Comparison of ENCODE assay signal across 10 cellular contexts in genomic region chr7:2530968-2531797, GRCh38. TPM values are rescaled to one million over a fixed set of nuclear protein-coding genes. Genes with fewer than 3 reads are reported as not detected.
DNase-seq lines count a peak whose midpoint lies in the region; ATAC-seq and TF ChIP-seq lines count a peak whose summit lies in the region.
"Not testable (repeated sequence)": the region's sequence is repeated elsewhere in the genome, so short reads cannot be mapped to it uniquely, and the experiment has no call there.
"Had no signal": no experiment of that assay in that cellular context is flagged by ENCODE, and none has a peak within 500 bp of the region (broad histone marks: within the 10 kb centered on the region; RNA-seq: fewer than 3 reads in every experiment).

No MANE protein-coding gene starts in this region.

- H3K9me3 ChIP-seq in CD4-positive, CD25-positive, alpha-beta regulatory T cell (ENCODE audit: control insufficient read depth in 2 of 2, low read length in 2 of 2); RWPE2 (ENCODE audit: severe bottlenecking): not testable (repeated sequence)

- H3K27me3 Mint-ChIP-seq in CD4-positive, CD25-positive, alpha-beta regulatory T cell; IgD-negative memory B cell; activated T-cell treated with anti-CD3 and anti-CD28 coated beads, Interleukin-2, amount 50 U/mL, for 72 hours (ENCODE audit: low read depth); naive thymus-derived CD8-positive, alpha-beta T cell; stimulated activated naive B cell treated with anti-CD40 and anti-IgM and Interleukin-4, amounts not matched to agents 10 μg/mL and 1 μg/mL and 100 μg/mL, for 72 hours: not testable (repeated sequence)

- H3K4me1 ChIP-seq in CD4-positive, CD25-positive, alpha-beta regulatory T cell (ENCODE audit: control insufficient read depth, insufficient read depth, low read length, poor library complexity, severe bottlenecking), result peaks cover 50% of the 10 kb centered on the region
- H3K4me1 ChIP-seq in RWPE2 (ENCODE audit: insufficient read depth, poor library complexity, severe bottlenecking), result peaks cover 39% of the 10 kb centered on the region

- H3K27ac Mint-ChIP-seq in CD4-positive, CD25-positive, alpha-beta regulatory T cell, result peak overlapping the region; percentile 75 to 97 (median 88)
- H3K27ac Mint-ChIP-seq in IgD-negative memory B cell, result peak overlapping the region; percentile 97 to 98 (median 98)
- peak overlapping the region; percentile 85 for H3K27ac Mint-ChIP-seq in activated T-cell treated with anti-CD3 and anti-CD28 coated beads, Interleukin-2, amount 50 U/mL, for 72 hours
- H3K27ac Mint-ChIP-seq in naive thymus-derived CD8-positive, alpha-beta T cell, result peak overlapping the region; percentile 72 to 97 (median 93)
- peak overlapping the region; percentile 95 for H3K27ac Mint-ChIP-seq in stimulated activated naive B cell treated with anti-CD40 and anti-IgM and Interleukin-4, amounts not matched to agents 10 μg/mL and 1 μg/mL and 100 μg/mL, for 72 hours

- H3K4me3 ChIP-seq in CD4-positive, CD25-positive, alpha-beta regulatory T cell (ENCODE audit: low read depth, low read length), result peak overlapping the region; percentile 21
- H3K4me3 ChIP-seq in RWPE2 (ENCODE audit: severe bottlenecking); coronary artery: not testable (repeated sequence)

- H3K27me3 ChIP-seq in CD4-positive, CD25-positive, alpha-beta regulatory T cell (ENCODE audit: control insufficient read depth, insufficient read depth, low read length); RWPE2 (ENCODE audit: insufficient read depth, poor library complexity, severe bottlenecking): not testable (repeated sequence)

- DNase-seq in CD4-positive, CD25-positive, alpha-beta regulatory T cell; activated T-cell treated with anti-CD3 and anti-CD28 coated beads, Interleukin-2, amount 50 U/mL, for 72 hours; coronary artery (ENCODE audit: low spot score); stimulated activated naive B cell treated with anti-CD40 and anti-IgM and Interleukin-4, amounts not matched to agents 10 μg/mL and 1 μg/mL and 100 μg/mL, for 72 hours: not testable (repeated sequence)
- DNase-seq in RWPE2 (ENCODE audit: low spot score) (peak; percentile 29), left ventricle myocardium superior (peak; percentile 35)
- DNase-seq in naive thymus-derived CD8-positive, alpha-beta T cell, result peak in 4 of 10 donors; percentile 0 to 64 (median 14)

- H3K9me3 Mint-ChIP-seq in CD4-positive, CD25-positive, alpha-beta regulatory T cell; IgD-negative memory B cell; activated T-cell treated with anti-CD3 and anti-CD28 coated beads, Interleukin-2, amount 50 U/mL, for 72 hours; naive thymus-derived CD8-positive, alpha-beta T cell; stimulated activated naive B cell treated with anti-CD40 and anti-IgM and Interleukin-4, amounts not matched to agents 10 μg/mL and 1 μg/mL and 100 μg/mL, for 72 hours: not testable (repeated sequence)

- H3K4me3 Mint-ChIP-seq in CD4-positive, CD25-positive, alpha-beta regulatory T cell, result peak overlapping the region; percentile 78 to 95 (median 89)
- peak overlapping the region; percentile 78 to 94 (median 88) for H3K4me3 Mint-ChIP-seq in IgD-negative memory B cell
- H3K4me3 Mint-ChIP-seq in activated T-cell treated with anti-CD3 and anti-CD28 coated beads, Interleukin-2, amount 50 U/mL, for 72 hours, result peak overlapping the region; percentile 86
- H3K4me3 Mint-ChIP-seq in naive thymus-derived CD8-positive, alpha-beta T cell, result peak overlapping the region; percentile 36 to 87 (median 79)
- peak overlapping the region; percentile 71 to 73 for H3K4me3 Mint-ChIP-seq in stimulated activated naive B cell treated with anti-CD40 and anti-IgM and Interleukin-4, amounts not matched to agents 10 μg/mL and 1 μg/mL and 100 μg/mL, for 72 hours

- H3K27ac ChIP-seq in CD4-positive, CD25-positive, alpha-beta regulatory T cell (ENCODE audit: insufficient read depth, low read length, poor library complexity, severe bottlenecking), result peak overlapping the region; percentile 90
- peak overlapping the region; percentile 65 for H3K27ac ChIP-seq in RWPE2 (ENCODE audit: poor library complexity, severe bottlenecking)
- H3K27ac ChIP-seq in coronary artery, result peak overlapping the region; percentile 55 to 89

- peaks cover 20% of the 10 kb centered on the region for H3K36me3 ChIP-seq in CD4-positive, CD25-positive, alpha-beta regulatory T cell (ENCODE audit: control insufficient read depth, insufficient read depth, low read length)
- not testable (repeated sequence) for H3K36me3 ChIP-seq in RWPE2 (ENCODE audit: low read depth)

- intact Hi-C loops in left ventricle myocardium superior (cut with micrococcal nuclease), result not testable (repeated sequence)

- POLR2A ChIA-PET in naive thymus-derived CD8-positive, alpha-beta T cell (lab: Charles Lee), result interaction anchor here (1.1 to 15.4 kb wide), 9 partner anchors 10 to 180 kb away, joined by 3 to 821 read pairs (median 5); partner anchors contain the start of gene LFNG

- H3K36me3 Mint-ChIP-seq in CD4-positive, CD25-positive, alpha-beta regulatory T cell; IgD-negative memory B cell; activated T-cell treated with anti-CD3 and anti-CD28 coated beads, Interleukin-2, amount 50 U/mL, for 72 hours (ENCODE audit: insufficient read depth in 2 of 2): not testable (repeated sequence)
- peaks cover 0 to 18% (median 0%) of the 10 kb centered on the region in 3 donors for H3K36me3 Mint-ChIP-seq in naive thymus-derived CD8-positive, alpha-beta T cell
- peaks cover 4 to 13% of the 10 kb centered on the region in 2 donors for H3K36me3 Mint-ChIP-seq in stimulated activated naive B cell treated with anti-CD40 and anti-IgM and Interleukin-4, amounts not matched to agents 10 μg/mL and 1 μg/mL and 100 μg/mL, for 72 hours

- H3K4me1 Mint-ChIP-seq in CD4-positive, CD25-positive, alpha-beta regulatory T cell, result peaks cover 10 to 54% (median 25%) of the 10 kb centered on the region in 4 donors
- peaks cover 19 to 25% (median 24%) of the 10 kb centered on the region in 3 donors for H3K4me1 Mint-ChIP-seq in IgD-negative memory B cell
- H3K4me1 Mint-ChIP-seq in activated T-cell treated with anti-CD3 and anti-CD28 coated beads, Interleukin-2, amount 50 U/mL, for 72 hours (ENCODE audit: low read depth), result peaks cover 48% of the 10 kb centered on the region
- peaks cover 18 to 59% (median 57%) of the 10 kb centered on the region in 4 donors for H3K4me1 Mint-ChIP-seq in naive thymus-derived CD8-positive, alpha-beta T cell
- H3K4me1 Mint-ChIP-seq in stimulated activated naive B cell treated with anti-CD40 and anti-IgM and Interleukin-4, amounts not matched to agents 10 μg/mL and 1 μg/mL and 100 μg/mL, for 72 hours, result peaks cover 47 to 62% of the 10 kb centered on the region in 2 donors

- ATAC-seq in CD4-positive, CD25-positive, alpha-beta regulatory T cell (ENCODE audit: low read depth in 2 of 2); activated T-cell treated with anti-CD3 and anti-CD28 coated beads, Interleukin-2, amount 50 U/mL, for 72 hours (replicated peaks in 1 of 2); left ventricle myocardium superior; naive thymus-derived CD8-positive, alpha-beta T cell; stimulated activated naive B cell treated with anti-CD40 and anti-IgM and Interleukin-4, amounts not matched to agents 10 μg/mL and 1 μg/mL and 100 μg/mL, for 72 hours (replicated peaks): not testable (repeated sequence)
- 0 out of 3 replicates have a peak, but pooled peaks have one; percentile 2 for ATAC-seq in RWPE2 (ENCODE audit: low read depth)

- TF ChIP-seq CTCF in RWPE2 (IDR thresholded peaks at IDR 0.05; ENCODE audit: poor library complexity, severe bottlenecking); coronary artery (IDR thresholded peaks at IDR 0.05): not testable (repeated sequence)

RNA-seq across cellular contexts. Expression of gene LFNG, which starts 11.6 kb away (rescaled TPM):
- 215 TPM for total RNA-seq in CD4-positive, CD25-positive, alpha-beta regulatory T cell
- polyA plus RNA-seq in CD4-positive, CD25-positive, alpha-beta regulatory T cell, result 1 to 10 TPM; 2.1 to 7.3 (median 2.8) TPM
- polyA plus RNA-seq in IgD-negative memory B cell, result 1.7 TPM
- total RNA-seq in activated T-cell treated with anti-CD3 and anti-CD28 coated beads, Interleukin-2, amount 50 U/mL, for 72 hours, result 10 to 100 TPM; 23.0 to 30.0 TPM
- total RNA-seq in left ventricle myocardium superior, result 6.4 TPM
- total RNA-seq in naive thymus-derived CD8-positive, alpha-beta T cell, result 100 to 1,000 TPM; 151 to 153 TPM
- 1 to 10 TPM in 2 of 3 donors, under 1 TPM in 1; 0.54 to 3.0 (median 1.6) TPM for polyA plus RNA-seq in naive thymus-derived CD8-positive, alpha-beta T cell

RNA-seq across cellular contexts. Expression of gene BRAT1, which starts 24.1 kb away (rescaled TPM):
- total RNA-seq in CD4-positive, CD25-positive, alpha-beta regulatory T cell, result 24.6 TPM
- 10 to 100 TPM; 21.4 to 36.6 (median 32.1) TPM for polyA plus RNA-seq in CD4-positive, CD25-positive, alpha-beta regulatory T cell
- 39.4 TPM for polyA plus RNA-seq in IgD-negative memory B cell
- total RNA-seq in activated T-cell treated with anti-CD3 and anti-CD28 coated beads, Interleukin-2, amount 50 U/mL, for 72 hours, result 10 to 100 TPM; 28.0 to 35.2 TPM
- 16.5 TPM for total RNA-seq in left ventricle myocardium superior
- total RNA-seq in naive thymus-derived CD8-positive, alpha-beta T cell, result 10 to 100 TPM; 32.2 to 32.4 TPM
- 10 to 100 TPM; 21.0 to 43.6 (median 25.4) TPM for polyA plus RNA-seq in naive thymus-derived CD8-positive, alpha-beta T cell

RNA-seq across cellular contexts. Expression of gene IQCE, which starts 27.6 kb away (rescaled TPM):
- total RNA-seq in CD4-positive, CD25-positive, alpha-beta regulatory T cell, result 6.6 TPM
- polyA plus RNA-seq in CD4-positive, CD25-positive, alpha-beta regulatory T cell, result 1 to 10 TPM in 1 of 4 donors, under 1 TPM in 3; 0.69 to 1.5 (median 0.91) TPM
- 2.3 TPM for polyA plus RNA-seq in IgD-negative memory B cell
- 10 to 100 TPM; 11.8 to 12.2 TPM for total RNA-seq in activated T-cell treated with anti-CD3 and anti-CD28 coated beads, Interleukin-2, amount 50 U/mL, for 72 hours
- total RNA-seq in left ventricle myocardium superior, result 11.9 TPM
- total RNA-seq in naive thymus-derived CD8-positive, alpha-beta T cell, result 1 to 10 TPM; 6.6 to 8.9 TPM
- polyA plus RNA-seq in naive thymus-derived CD8-positive, alpha-beta T cell, result 1 to 10 TPM in 2 of 3 donors, under 1 TPM in 1; 0.77 to 2.2 (median 2.0) TPM

RNA-seq across cellular contexts. Expression of gene GRIFIN, which starts 55.0 kb away (rescaled TPM):
- total RNA-seq in CD4-positive, CD25-positive, alpha-beta regulatory T cell, result not detected
- polyA plus RNA-seq in CD4-positive, CD25-positive, alpha-beta regulatory T cell, result not detected
- polyA plus RNA-seq in IgD-negative memory B cell, result not detected
- not detected for total RNA-seq in activated T-cell treated with anti-CD3 and anti-CD28 coated beads, Interleukin-2, amount 50 U/mL, for 72 hours
- not detected for total RNA-seq in left ventricle myocardium superior
- not detected for total RNA-seq in naive thymus-derived CD8-positive, alpha-beta T cell
- not detected for polyA plus RNA-seq in naive thymus-derived CD8-positive, alpha-beta T cell
- total RNA-seq: testis had no signal
- polyA plus RNA-seq: AG04450 had no signal
